Comparison of ENCODE assay signal across 1 cellular context in genomic region chr17:59106463-59107305, GRCh38.
TF ChIP-seq lines count a peak whose summit lies in the region.

Gene TRIM37 (minus strand): TSS chr17:59106880. CDS start chr17:59106461, 419 bp downstream.

TF ChIP-seq in GM12878, 131 proteins besides CTCF, POLR2A, EP300 and RAD21 (continued from another document):
- no peak for TF ChIP-seq ATF2 (IDR thresholded peaks at IDR 0.05; ENCODE audit: low read length)
- no peak for TF ChIP-seq PAX8 (IDR thresholded peaks at IDR 0.05)
- no peak for TF ChIP-seq MYC (IDR thresholded peaks at IDR 0.05; ENCODE audit: insufficient read depth, insufficient read length, insufficient replicate concordance, low read length, severe bottlenecking)
- TF ChIP-seq HDAC6 (IDR thresholded peaks at IDR 0.05; ENCODE audit: unreplicated experiment) = no peak
